In the genomic region with DNA sequence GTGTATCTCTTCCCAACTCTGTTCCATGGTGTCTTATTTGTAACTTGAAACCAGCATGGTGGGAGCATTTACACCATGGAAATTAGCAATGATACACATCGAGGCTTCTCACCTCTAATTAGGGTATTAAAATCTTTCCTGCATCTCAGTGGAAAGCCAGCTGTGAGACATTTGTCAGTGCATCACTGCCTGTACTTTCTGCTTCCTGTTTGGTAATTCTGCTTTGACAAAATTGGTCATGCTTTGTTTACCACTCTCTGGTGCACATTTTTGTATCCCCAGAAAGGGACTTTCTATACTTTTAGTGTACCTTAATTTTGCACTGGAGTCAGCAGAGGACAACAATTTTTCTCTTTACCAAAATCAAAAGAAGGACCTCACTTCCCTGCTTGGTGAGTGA, we compare ENCODE assay signal across 10 cellular contexts.
DNase-seq lines count a peak whose midpoint lies in the region; ATAC-seq and TF ChIP-seq lines count a peak whose summit lies in the region.
"Had no signal": no experiment of that assay in that cellular context is flagged by ENCODE, and none has a peak within 500 bp of the region (broad histone marks: within the 10 kb centered on the region; RNA-seq: fewer than 3 reads in every experiment).

No MANE protein-coding gene starts in this region.

- no peak overlapping the region for H3K4me3 Mint-ChIP-seq in effector memory CD8-positive, alpha-beta T cell
- no peak overlapping the region for H3K4me3 Mint-ChIP-seq in activated CD4-positive, alpha-beta memory T cell treated with anti-CD3 and anti-CD28 coated beads for 36 hours
- H3K4me3 Mint-ChIP-seq: activated T-cell treated with anti-CD3 and anti-CD28 coated beads, Interleukin-2, amount 50 U/mL, for 24 hours had no signal

- no peak overlapping the region for H3K27ac ChIP-seq in suprapubic skin

- H3K4me1 Mint-ChIP-seq in effector memory CD8-positive, alpha-beta T cell (ENCODE audit: low read depth in 2 of 2), result no peaks in the 10 kb centered on the region
- H3K4me1 Mint-ChIP-seq in activated CD4-positive, alpha-beta memory T cell treated with anti-CD3 and anti-CD28 coated beads for 36 hours (ENCODE audit: low read depth), result no peaks in the 10 kb centered on the region

- CTCF ChIA-PET in activated CD4-positive, alpha-beta memory T cell treated with anti-CD3 and anti-CD28 coated beads for 36 hours (lab: Charles Lee), result no interaction called here

- no peaks in the 10 kb centered on the region for H3K36me3 ChIP-seq in suprapubic skin

- intact Hi-C loops in activated CD4-positive, alpha-beta memory T cell treated with anti-CD3 and anti-CD28 coated beads for 36 hours (cut with micrococcal nuclease), result no loop called here

- peak; percentile 87 for ATAC-seq in GM18861 (IDR thresholded peaks at IDR 0.05; ENCODE audit: unreplicated experiment)
- peak; percentile 87 for ATAC-seq in GM21526 (IDR thresholded peaks at IDR 0.05; ENCODE audit: low FRiP score, unreplicated experiment)
- peak; percentile 95 for ATAC-seq in HG03108 (IDR thresholded peaks at IDR 0.05; ENCODE audit: unreplicated experiment)
- ATAC-seq in effector memory CD8-positive, alpha-beta T cell (replicated peaks), result peak; percentile 54
- ATAC-seq: left ventricle myocardium superior had no signal

- H3K4me3 ChIP-seq in suprapubic skin, result no peak overlapping the region

- no peaks in the 10 kb centered on the region for H3K9me3 Mint-ChIP-seq in effector memory CD8-positive, alpha-beta T cell
- no peaks in the 10 kb centered on the region for H3K9me3 Mint-ChIP-seq in activated CD4-positive, alpha-beta memory T cell treated with anti-CD3 and anti-CD28 coated beads for 36 hours
- H3K9me3 Mint-ChIP-seq: activated T-cell treated with anti-CD3 and anti-CD28 coated beads, Interleukin-2, amount 50 U/mL, for 24 hours had no signal

- no peaks in the 10 kb centered on the region for H3K27me3 Mint-ChIP-seq in effector memory CD8-positive, alpha-beta T cell
- peaks cover 2% of the 10 kb centered on the region for H3K27me3 Mint-ChIP-seq in activated CD4-positive, alpha-beta memory T cell treated with anti-CD3 and anti-CD28 coated beads for 36 hours

- TF ChIP-seq POLR2A in suprapubic skin (IDR thresholded peaks at IDR 0.05), result no peak

- POLR2A ChIA-PET in activated CD4-positive, alpha-beta memory T cell treated with anti-CD3 and anti-CD28 coated beads for 36 hours (lab: Charles Lee), result no interaction called here

- no peaks in the 10 kb centered on the region for H3K4me1 ChIP-seq in suprapubic skin

- H3K27me3 ChIP-seq in suprapubic skin, result no peaks in the 10 kb centered on the region

- H3K36me3 Mint-ChIP-seq in effector memory CD8-positive, alpha-beta T cell (ENCODE audit: insufficient read depth), result no peaks in the 10 kb centered on the region
- no peaks in the 10 kb centered on the region for H3K36me3 Mint-ChIP-seq in activated CD4-positive, alpha-beta memory T cell treated with anti-CD3 and anti-CD28 coated beads for 36 hours

- DNase-seq in effector memory CD8-positive, alpha-beta T cell, result no peak
- DNase-seq in epidermal melanocyte (ENCODE audit: insufficient read length, low spot score) (no peak), suprapubic skin (ENCODE audit: low spot score in 2 of 2) (no peak)
- no peak for DNase-seq in activated effector memory CD4-positive, alpha-beta T cell treated with anti-CD3 and anti-CD28 coated beads, Interleukin-2, amount 50 U/mL, for 16 hours
- no peak for DNase-seq in activated CD4-positive, alpha-beta memory T cell treated with anti-CD3 and anti-CD28 coated beads for 36 hours
- DNase-seq: activated T-cell treated with anti-CD3 and anti-CD28 coated beads, Interleukin-2, amount 50 U/mL, for 24 hours; left ventricle myocardium superior had no signal

- TF ChIP-seq EP300 in suprapubic skin (IDR thresholded peaks at IDR 0.05), result no peak

- no peak overlapping the region for H3K27ac Mint-ChIP-seq in effector memory CD8-positive, alpha-beta T cell
- H3K27ac Mint-ChIP-seq in activated CD4-positive, alpha-beta memory T cell treated with anti-CD3 and anti-CD28 coated beads for 36 hours, result no peak overlapping the region
- H3K27ac Mint-ChIP-seq: activated T-cell treated with anti-CD3 and anti-CD28 coated beads, Interleukin-2, amount 50 U/mL, for 24 hours had no signal

- no peaks in the 10 kb centered on the region for H3K9me3 ChIP-seq in suprapubic skin

- TF ChIP-seq CTCF in suprapubic skin (IDR thresholded peaks at IDR 0.05), result no peak

- WGBS in suprapubic skin, result 60% methylated on average over 1 of the region's 1 CpG
